In the genomic region with DNA sequence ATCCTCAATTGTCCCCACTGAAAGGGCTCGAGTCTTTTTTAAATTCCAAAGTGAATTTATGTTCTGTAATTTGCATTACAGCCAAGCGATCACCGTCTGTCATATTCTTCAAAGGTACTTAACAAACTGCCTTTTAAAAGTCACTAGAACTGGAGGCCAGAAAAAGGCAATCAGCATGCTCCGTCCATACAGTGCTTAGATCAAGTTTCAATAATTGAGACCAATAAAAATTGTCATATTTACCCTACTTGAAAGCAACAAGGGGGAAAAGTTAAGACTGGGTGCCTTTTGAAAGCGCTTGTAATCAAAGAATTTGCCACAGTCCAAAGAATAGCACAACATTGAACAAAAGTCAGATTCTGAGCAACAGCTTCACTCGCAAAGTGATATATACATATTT, we compare ENCODE assay signal across 8 cellular contexts. TPM values are rescaled to one million over a fixed set of nuclear protein-coding genes. Genes with fewer than 3 reads are reported as not detected.
DNase-seq lines count a peak whose midpoint lies in the region; ATAC-seq lines count a peak whose summit lies in the region.

No MANE protein-coding gene starts in this region.

- peak overlapping the region; percentile 7 for H3K4me3 ChIP-seq in CD4-positive, CD25-positive, alpha-beta regulatory T cell (ENCODE audit: low read depth, low read length)

- H3K4me1 Mint-ChIP-seq in CD4-positive, CD25-positive, alpha-beta regulatory T cell, result peaks cover 5 to 19% (median 9%) of the 10 kb centered on the region in 4 donors
- peaks cover 22 to 34% of the 10 kb centered on the region in 2 donors for H3K4me1 Mint-ChIP-seq in natural killer cell treated with Interleukin-12 subunit alpha and Interleukin-12 subunit beta and Interleukin-15 and Interleukin-18, amount 100 ng/mL, for 72 hours (ENCODE audit: low read depth in 2 of 2)

- peaks cover 0 to 3% (median 0%) of the 10 kb centered on the region in 7 donors for H3K9me3 Mint-ChIP-seq in CD4-positive, CD25-positive, alpha-beta regulatory T cell
- H3K9me3 Mint-ChIP-seq in natural killer cell treated with Interleukin-12 subunit alpha and Interleukin-12 subunit beta and Interleukin-15 and Interleukin-18, amount 100 ng/mL, for 72 hours, result no peaks in the 10 kb centered on the region

- H3K27me3 ChIP-seq in CD4-positive, CD25-positive, alpha-beta regulatory T cell (ENCODE audit: control insufficient read depth, insufficient read depth, low read length), result peaks cover 37% of the 10 kb centered on the region

- no peak for ATAC-seq in CD4-positive, CD25-positive, alpha-beta regulatory T cell (ENCODE audit: low read depth in 2 of 2)
- ATAC-seq in natural killer cell treated with Interleukin-12 subunit alpha and Interleukin-12 subunit beta and Interleukin-15 and Interleukin-18, amount 100 ng/mL, for 72 hours, result no peak
- ATAC-seq in GM21717 (IDR thresholded peaks at IDR 0.05; ENCODE audit: unreplicated experiment) (no peak), GM18907 (IDR thresholded peaks at IDR 0.05; ENCODE audit: unreplicated experiment) (no peak)

- peaks cover 11% of the 10 kb centered on the region for H3K4me1 ChIP-seq in CD4-positive, CD25-positive, alpha-beta regulatory T cell (ENCODE audit: control insufficient read depth, insufficient read depth, low read length, poor library complexity, severe bottlenecking)

- H3K9me3 ChIP-seq in CD4-positive, CD25-positive, alpha-beta regulatory T cell (ENCODE audit: control insufficient read depth in 2 of 2, low read length in 2 of 2), result no peaks in the 10 kb centered on the region

- no peak overlapping the region for H3K27ac Mint-ChIP-seq in CD4-positive, CD25-positive, alpha-beta regulatory T cell
- peak overlapping the region; percentile 31 to 44 for H3K27ac Mint-ChIP-seq in natural killer cell treated with Interleukin-12 subunit alpha and Interleukin-12 subunit beta and Interleukin-15 and Interleukin-18, amount 100 ng/mL, for 72 hours

- H3K36me3 Mint-ChIP-seq in CD4-positive, CD25-positive, alpha-beta regulatory T cell, result no peaks in the 10 kb centered on the region
- peaks cover 6% of the 10 kb centered on the region for H3K36me3 Mint-ChIP-seq in natural killer cell treated with Interleukin-12 subunit alpha and Interleukin-12 subunit beta and Interleukin-15 and Interleukin-18, amount 100 ng/mL, for 72 hours

- no peak overlapping the region for H3K27ac ChIP-seq in CD4-positive, CD25-positive, alpha-beta regulatory T cell (ENCODE audit: insufficient read depth, low read length, poor library complexity, severe bottlenecking)
- H3K27ac ChIP-seq in cingulate gyrus (ENCODE audit: low read depth, low read length), result peak overlapping the region; percentile 85

- DNase-seq in CD4-positive, CD25-positive, alpha-beta regulatory T cell, result no peak
- peak; percentile 67 for DNase-seq in NCI-H1092 (lab: John Stamatoyannopoulos, UW)
- no peak for DNase-seq in natural killer cell treated with Interleukin-12 subunit alpha and Interleukin-12 subunit beta and Interleukin-15 and Interleukin-18, amount 100 ng/mL, for 72 hours (ENCODE audit: low spot score)
- DNase-seq in Kasumi-1 (lab: John Stamatoyannopoulos, UW), result no peak
- DNase-seq in NCI-H774 (lab: John Stamatoyannopoulos, UW), result no peak

- no peaks in the 10 kb centered on the region for H3K36me3 ChIP-seq in CD4-positive, CD25-positive, alpha-beta regulatory T cell (ENCODE audit: control insufficient read depth, insufficient read depth, low read length)

- H3K27me3 Mint-ChIP-seq in CD4-positive, CD25-positive, alpha-beta regulatory T cell, result peaks cover 29% of the 10 kb centered on the region
- peaks cover 40 to 61% of the 10 kb centered on the region in 2 donors for H3K27me3 Mint-ChIP-seq in natural killer cell treated with Interleukin-12 subunit alpha and Interleukin-12 subunit beta and Interleukin-15 and Interleukin-18, amount 100 ng/mL, for 72 hours

- peak overlapping the region; percentile 71 to 92 (median 91) for H3K4me3 Mint-ChIP-seq in CD4-positive, CD25-positive, alpha-beta regulatory T cell
- H3K4me3 Mint-ChIP-seq in natural killer cell treated with Interleukin-12 subunit alpha and Interleukin-12 subunit beta and Interleukin-15 and Interleukin-18, amount 100 ng/mL, for 72 hours, result peak overlapping the region; percentile 93

RNA-seq across cellular contexts. Expression of a gene that starts 9.0 kb away (rescaled TPM):
- total RNA-seq in CD4-positive, CD25-positive, alpha-beta regulatory T cell, result 0.94 TPM
- polyA plus RNA-seq in CD4-positive, CD25-positive, alpha-beta regulatory T cell, result under 1 TPM in 3 of 4 donors, not detected in 1; 0.01 to 0.03 (median 0.02) TPM
- under 1 TPM; 0.50 to 0.78 TPM for total RNA-seq in natural killer cell treated with Interleukin-12 subunit alpha and Interleukin-12 subunit beta and Interleukin-15 and Interleukin-18, amount 100 ng/mL, for 72 hours

Comparison
In these comparisons a context has a peak if more than half of its experiments do, and no peak if none do; other contexts are left out.
1. H3K27ac Mint-ChIP-seq: peak in natural killer cell treated with Interleukin-12 subunit alpha and Interleukin-12 subunit beta and Interleukin-15 and Interleukin-18, amount 100 ng/mL, for 72 hours (2 of 2); none in CD4-positive, CD25-positive, alpha-beta regulatory T cell (0 of 3).